Comparison of ENCODE assay signal across 13 cellular contexts in genomic region chr13:40786568-40786996, GRCh38. TPM values are rescaled to one million over a fixed set of nuclear protein-coding genes. Genes with fewer than 3 reads are reported as not detected.
DNase-seq lines count a peak whose midpoint lies in the region; ATAC-seq and TF ChIP-seq lines count a peak whose summit lies in the region.
"Had no signal": no experiment of that assay in that cellular context is flagged by ENCODE, and none has a peak within 500 bp of the region (broad histone marks: within the 10 kb centered on the region; RNA-seq: fewer than 3 reads in every experiment).

No MANE protein-coding gene starts in this region.

- H3K4me3 ChIP-seq in OCI-LY7 (ENCODE audit: low read depth, low read length, poor library complexity, severe bottlenecking): no peak overlapping the region
- H3K4me3 ChIP-seq: HAP-1 had no signal

- POLR2A ChIA-PET in WTC11 (lab: Charles Lee) (no interaction called here), OCI-LY7 (lab: Charles Lee) (interaction anchor here (0.6 to 2.4 kb wide), 4 partner anchors 8 to 147 kb away, joined by 3 to 9 read pairs (median 4); no protein-coding TSS in a partner anchor)

- H3K79me2 ChIP-seq in OCI-LY7 (ENCODE audit: insufficient read depth, low read depth, low read length): peaks cover 27% of the 10 kb centered on the region; the same call in 1 of the 2 replicates

- no peaks in the 10 kb centered on the region for H4K20me1 ChIP-seq in OCI-LY7 (ENCODE audit: insufficient read depth, low read length)

- H3K4me2 ChIP-seq in OCI-LY7 (ENCODE audit: low read length): no peak overlapping the region

- no peak overlapping the region for H3K27ac ChIP-seq in OCI-LY7 (ENCODE audit: low read depth, low read length, poor library complexity, severe bottlenecking)

- H2AFZ ChIP-seq in OCI-LY7 (ENCODE audit: low read length): no peak overlapping the region

- CTCF ChIA-PET in WTC11 (lab: Charles Lee): no interaction called here
- CTCF ChIA-PET in OCI-LY7 (lab: Charles Lee; ENCODE audit: unreplicated experiment): no interaction called here

- no peaks in the 10 kb centered on the region for H3K9me3 Mint-ChIP-seq in WTC11
- H3K9me3 Mint-ChIP-seq: CD8-positive, alpha-beta T cell had no signal

- H3K36me3 Mint-ChIP-seq in WTC11: no peaks in the 10 kb centered on the region
- H3K36me3 Mint-ChIP-seq: CD8-positive, alpha-beta T cell had no signal

- H3K27ac Mint-ChIP-seq in WTC11: no peak overlapping the region
- H3K27ac Mint-ChIP-seq: CD8-positive, alpha-beta T cell had no signal

- no peak overlapping the region for H3K4me3 Mint-ChIP-seq in WTC11
- H3K4me3 Mint-ChIP-seq: CD8-positive, alpha-beta T cell had no signal

- no peaks in the 10 kb centered on the region for H3K36me3 ChIP-seq in OCI-LY7 (ENCODE audit: insufficient read depth, low read length)
- H3K36me3 ChIP-seq: HAP-1 had no signal

- no peak for TF ChIP-seq CTCF in WTC11 (IDR thresholded peaks at IDR 0.05)
- no peak for TF ChIP-seq CTCF in OCI-LY7 (conservative IDR thresholded peaks at IDR 0.05; ENCODE audit: low read length)

- H3K4me1 Mint-ChIP-seq in WTC11: no peaks in the 10 kb centered on the region

- H3K4me1 ChIP-seq in OCI-LY7 (ENCODE audit: insufficient read depth, low read length, poor library complexity, severe bottlenecking): peaks cover 29% of the 10 kb centered on the region
- H3K4me1 ChIP-seq: HAP-1 had no signal

- ATAC-seq in WTC11 (no peak), left colon (no peak)
- ATAC-seq: CD8-positive, alpha-beta T cell; esophagus mucosa; right cardiac atrium had no signal

- no peaks in the 10 kb centered on the region for H3K9me3 ChIP-seq in OCI-LY7 (ENCODE audit: low read length)
- H3K9me3 ChIP-seq: HAP-1 had no signal

- peak; percentile 37 for DNase-seq in stimulated activated CD4-positive, alpha-beta T cell treated with anti-CD3 and anti-CD28 coated beads, Interleukin-1b, Interleukin-23, amount 100 ng/mL, for 48 hours
- no peak for DNase-seq in stimulated activated CD4-positive, alpha-beta T cell treated with anti-CD3 and anti-CD28 coated beads, Interleukin-2, amount 100 ng/mL, for 48 hours
- DNase-seq in WTC11 (ENCODE audit: low spot score): no peak
- DNase-seq in hepatic stellate cell (ENCODE audit: low spot score): peak; percentile 43
- DNase-seq in OCI-LY7 (ENCODE audit: low spot score): no peak
- DNase-seq in NCI-H345 (lab: John Stamatoyannopoulos, UW): no peak
- no peak for DNase-seq in cortex of kidney (lab: John Stamatoyannopoulos, UW)
- DNase-seq in left colon: no peak
- DNase-seq: caudate nucleus; CD8-positive, alpha-beta T cell; right cardiac atrium had no signal

- no TSS peak for BruUV-seq in OCI-LY7 (replicated peaks; lab: Mats Ljungman, UMichigan)

- intact Hi-C loops in OCI-LY7 (cut with micrococcal nuclease; ENCODE audit: unreplicated experiment): no loop called here
- intact Hi-C loops in left colon (cut with DNase I, micrococcal nuclease): no loop called here

- H3K27me3 Mint-ChIP-seq in WTC11 (ENCODE audit: low read depth): no peaks in the 10 kb centered on the region

- H3K9me2 ChIP-seq in OCI-LY7 (ENCODE audit: insufficient read depth, low read length): no peaks in the 10 kb centered on the region

TF ChIP-seq in WTC11, 78 proteins besides CTCF, POLR2A, EP300 and RAD21:
- peak; percentile 75 for TF ChIP-seq GABPB1 (CRISPR knock-in tag; IDR thresholded peaks at IDR 0.05)
- no peak for TF ChIP-seq ZMAT4 (CRISPR knock-in tag; IDR thresholded peaks at IDR 0.05)
- no peak for TF ChIP-seq ZNF121 (CRISPR knock-in tag; IDR thresholded peaks at IDR 0.05)
- no peak for TF ChIP-seq E2F5 (CRISPR knock-in tag; IDR thresholded peaks at IDR 0.05)
- no peak for TF ChIP-seq STAT6 (CRISPR knock-in tag; conservative IDR thresholded peaks at IDR 0.05; ENCODE audit: low read depth)
TF ChIP-seq in WTC11: peak in this region for 1.

RNA-seq across cellular contexts. Expression of gene SLC25A15, which starts 2.8 kb away (rescaled TPM):
- total RNA-seq in WTC11 (2021) (20.2 to 20.7 TPM (median 20.2 TPM) in 3 replicates), OCI-LY7 (2022) (56.3 and 57.7 TPM in 2 replicates), left colon (10 to 100 TPM in 1 of 2 donors, 1 to 10 TPM in 1; 7.7 to 11.3 TPM)
- total RNA-seq in OCI-LY7 (2014; rRNA removed; shearing (Covaris generic)): 61.3 and 71.0 TPM in 2 replicates

RNA-seq across cellular contexts. Expression of gene MRPS31, which starts 15.6 kb away (rescaled TPM):
- 25.5 to 28.0 TPM (median 26.1 TPM) in 3 replicates for total RNA-seq in WTC11 (2021)
- 27.0 and 37.3 TPM in 2 replicates for total RNA-seq in OCI-LY7 (2014; rRNA removed; shearing (Covaris generic))
- total RNA-seq in OCI-LY7 (2022): 51.6 and 60.2 TPM in 2 replicates
- 10 to 100 TPM; 17.6 to 19.0 TPM for total RNA-seq in left colon

Comparison
In these comparisons a context has a peak if more than half of its experiments do, and no peak if none do; other contexts are left out.
1. DNase-seq: peak in stimulated activated CD4-positive, alpha-beta T cell treated with anti-CD3 and anti-CD28 coated beads, Interleukin-1b, Interleukin-23, amount 100 ng/mL, for 48 hours (single experiment) and hepatic stellate cell (single experiment); none in stimulated activated CD4-positive, alpha-beta T cell treated with anti-CD3 and anti-CD28 coated beads, Interleukin-2, amount 100 ng/mL, for 48 hours (0 of 2), WTC11 (single experiment), OCI-LY7 (single experiment), NCI-H345 (single experiment), cortex of kidney (single experiment) and left colon (0 of 2).